In genomic region chr1:230205719-230206198, GRCh38 we compare ENCODE assay signal across 18 cellular contexts.
DNase-seq lines count a peak whose midpoint lies in the region; ATAC-seq and TF ChIP-seq lines count a peak whose summit lies in the region.
"Had no signal": no experiment of that assay in that cellular context is flagged by ENCODE, and none has a peak within 500 bp of the region (broad histone marks: within the 10 kb centered on the region; RNA-seq: fewer than 3 reads in every experiment).

No MANE protein-coding gene starts in this region.

- TF ChIP-seq CTCF in cardiac muscle cell (IDR thresholded peaks at IDR 0.05; ENCODE audit: low read depth, low read length): no peak
- TF ChIP-seq CTCF in coronary artery (IDR thresholded peaks at IDR 0.05): no peak
- TF ChIP-seq CTCF in upper lobe of right lung (IDR thresholded peaks at IDR 0.05): no peak

- H2AK5ac ChIP-seq in mesendoderm (ENCODE audit: low read length): no peak overlapping the region

- H3K27ac ChIP-seq in cardiac muscle cell (peak overlapping the region; percentile 42), coronary artery (peak overlapping the region; percentile 37 to 40), mesendoderm (ENCODE audit: low read depth, low read length) (no peak overlapping the region), upper lobe of right lung (peak overlapping the region; percentile 7)
- H3K27ac ChIP-seq: neural progenitor cell, WERI-Rb-1 had no signal

- intact Hi-C loops in Right ventricle myocardium inferior (cut with DNase I) (no loop called here), upper lobe of right lung (cut with DNase I) (no loop called here)

- H2BK120ac ChIP-seq in mesendoderm (ENCODE audit: low read depth, low read length): no peak overlapping the region

- peaks cover 5% of the 10 kb centered on the region for H3K36me3 ChIP-seq in cardiac muscle cell
- H3K36me3 ChIP-seq in mesendoderm (ENCODE audit: control insufficient read depth, insufficient read depth, low read length): no peaks in the 10 kb centered on the region
- H3K36me3 ChIP-seq in upper lobe of right lung: peaks cover 12% of the 10 kb centered on the region
- H3K36me3 ChIP-seq: neural progenitor cell had no signal

- H3K4me3 ChIP-seq in cardiac muscle cell: no peak overlapping the region
- H3K4me3 ChIP-seq in coronary artery: no peak overlapping the region
- no peak overlapping the region for H3K4me3 ChIP-seq in mesendoderm (ENCODE audit: low read length)
- H3K4me3 ChIP-seq in upper lobe of right lung: no peak overlapping the region
- H3K4me3 ChIP-seq: heart right ventricle, MG63, neural progenitor cell had no signal

- H3K23ac ChIP-seq in mesendoderm (ENCODE audit: low read length): no peak overlapping the region

- H3K4me2 ChIP-seq in mesendoderm (ENCODE audit: low read length): no peak overlapping the region
- H3K4me2 ChIP-seq: neural progenitor cell had no signal

- no peak overlapping the region for H2BK15ac ChIP-seq in mesendoderm (replicated peaks; ENCODE audit: low read depth)

- no peak overlapping the region for H3K4ac ChIP-seq in mesendoderm (ENCODE audit: low read depth, low read length)

- peak; percentile 48 to 57 for DNase-seq in cardiac muscle cell (ENCODE audit: low read depth in 1 of 2, low spot score in 1 of 2)
- no peak for DNase-seq in Right ventricle myocardium inferior (ENCODE audit: missing footprints)
- no peak for DNase-seq in coronary artery (ENCODE audit: low spot score)
- DNase-seq in mesendoderm: peak; percentile 48
- DNase-seq in upper lobe of right lung: no peak
- DNase-seq in HCEC 1CT: no peak
- DNase-seq in iPS-NIHi11 (ENCODE audit: low spot score): no peak
- DNase-seq: activated CD8-positive, alpha-beta memory T cell treated with anti-CD3 and anti-CD28 coated beads, Interleukin-2, amount 50 U/mL, for 4 hours; amniotic stem cell; DMS 273 treated with DMSO at 0.1 percent for 48 hours; endodermal cell; heart right ventricle; left cardiac atrium; MG63; WERI-Rb-1 had no signal

- no peak overlapping the region for H2BK5ac ChIP-seq in mesendoderm (ENCODE audit: low read length)

- WGBS in mesendoderm (ENCODE audit: extremely low coverage, insufficient coverage, low lambda C conversion rate): no CpG with 5 or more reads among the region's 7 CpGs

- H4K8ac ChIP-seq in mesendoderm (ENCODE audit: low read depth, low read length): no peak overlapping the region

- H3K27me3 ChIP-seq in cardiac muscle cell: no peaks in the 10 kb centered on the region
- H3K27me3 ChIP-seq in mesendoderm (ENCODE audit: insufficient read depth, low read length, poor library complexity): no peaks in the 10 kb centered on the region
- no peaks in the 10 kb centered on the region for H3K27me3 ChIP-seq in upper lobe of right lung
- H3K27me3 ChIP-seq: heart right ventricle, MG63, neural progenitor cell had no signal

- H3K56ac ChIP-seq in mesendoderm (ENCODE audit: low read length): no peak overlapping the region

- H3K9me3 ChIP-seq in cardiac muscle cell (ENCODE audit: low read depth) (no peaks in the 10 kb centered on the region), upper lobe of right lung (no peaks in the 10 kb centered on the region)
- H3K9me3 ChIP-seq: heart right ventricle, MG63 had no signal

- H3K79me1 ChIP-seq in mesendoderm (ENCODE audit: low read length): peaks cover 4% of the 10 kb centered on the region

- no peak overlapping the region for H3K9ac ChIP-seq in mesendoderm (ENCODE audit: low read length)
- H3K9ac ChIP-seq: neural progenitor cell had no signal

- H4K5ac ChIP-seq in mesendoderm (ENCODE audit: low read length): no peak overlapping the region

- no peak overlapping the region for H3K18ac ChIP-seq in mesendoderm (ENCODE audit: low read length)

- ATAC-seq in Right ventricle myocardium inferior (no peak), upper lobe of right lung (peak; percentile 54), GM21529 (IDR thresholded peaks at IDR 0.05; ENCODE audit: unreplicated experiment) (no peak)
- ATAC-seq: SK-N-SH treated with all-trans-retinoic acid at 6 μM for 48 hours had no signal

- H3K79me2 ChIP-seq in mesendoderm (ENCODE audit: control insufficient read depth, insufficient read depth, low read length): no peaks in the 10 kb centered on the region

- H3K4me1 ChIP-seq in cardiac muscle cell (ENCODE audit: low read depth) (peaks cover 45% of the 10 kb centered on the region), mesendoderm (ENCODE audit: control insufficient read depth, low read depth, low read length) (peaks cover 5% of the 10 kb centered on the region), upper lobe of right lung (peaks cover 18% of the 10 kb centered on the region)

Comparison
In these comparisons a context has a peak if more than half of its experiments do, and no peak if none do; other contexts are left out.
1. DNase-seq: peak in cardiac muscle cell (2 of 2) and mesendoderm (single experiment); none in Right ventricle myocardium inferior (single experiment), coronary artery (single experiment), upper lobe of right lung (single experiment), HCEC 1CT (single experiment) and iPS-NIHi11 (single experiment).